In the genomic region with DNA sequence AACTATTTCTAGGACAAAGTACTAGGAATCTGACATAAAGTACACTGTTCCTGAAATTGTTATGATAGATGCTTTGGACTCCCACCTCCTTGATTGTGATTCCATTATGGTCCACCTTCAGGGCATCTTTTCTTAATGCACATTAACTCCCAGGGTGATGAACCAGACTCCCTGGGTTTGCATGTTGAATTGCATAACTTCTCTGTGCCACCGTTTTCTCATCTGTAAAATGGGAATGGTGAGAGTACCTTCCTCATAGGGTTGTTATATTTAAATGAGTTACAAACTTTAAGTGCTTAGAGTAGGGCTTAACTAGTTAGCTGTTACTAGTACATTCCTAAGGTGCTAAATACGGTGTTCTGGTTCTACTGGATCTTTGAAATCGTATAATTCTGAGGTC, we compare ENCODE assay signal across 6 cellular contexts.
"Had no signal": no experiment of that assay in that cellular context is flagged by ENCODE, and none has a peak within 500 bp of the region (broad histone marks: within the 10 kb centered on the region; RNA-seq: fewer than 3 reads in every experiment).

No MANE protein-coding gene starts in this region.

- H3K27ac ChIP-seq: HL-60 had no signal

- ATAC-seq: GM23338 had no signal

- H3K4me3 ChIP-seq: GM23338 had no signal

- DNase-seq: H9, HCEC 1CT, KBM-7 had no signal

- H3K9ac ChIP-seq: KMS-11 had no signal

- H2AFZ ChIP-seq: GM23338 had no signal

- H3K4me2 ChIP-seq: GM23338 had no signal
